ENCODE assay signal across 8 cellular contexts in the genomic region with DNA sequence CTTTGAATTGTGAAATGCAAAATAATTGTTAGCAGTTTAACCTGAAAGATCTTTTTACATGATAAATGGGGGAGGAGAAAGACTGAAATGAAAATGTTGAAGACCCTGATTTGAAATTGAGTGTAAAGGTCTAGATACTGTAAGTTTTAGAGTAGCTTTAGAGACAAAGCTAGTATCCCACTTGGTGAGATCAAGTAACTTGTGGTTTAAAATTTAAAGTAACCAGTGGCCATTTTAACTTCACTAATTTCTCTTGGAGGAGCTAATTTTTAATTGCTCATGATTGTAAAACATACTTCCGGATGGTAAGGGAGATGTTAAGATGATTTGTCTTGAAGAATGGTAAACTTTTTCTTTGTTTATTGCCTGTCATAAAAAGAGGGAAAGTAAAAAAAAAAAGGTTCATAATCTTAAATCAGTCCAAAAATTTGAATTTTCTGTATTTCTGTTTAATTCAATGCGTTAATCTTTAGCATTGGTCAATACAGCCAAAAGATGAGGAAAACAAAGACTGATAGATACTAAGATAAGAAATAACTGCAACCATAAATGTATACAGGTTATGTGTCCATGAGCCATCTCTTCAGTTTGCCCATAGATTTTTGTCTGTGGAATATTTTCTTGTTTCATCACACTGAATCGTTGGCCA. TPM values are rescaled to one million over a fixed set of nuclear protein-coding genes. Genes with fewer than 3 reads are reported as not detected.
DNase-seq lines count a peak whose midpoint lies in the region; ATAC-seq, FAIRE-seq and TF ChIP-seq lines count a peak whose summit lies in the region.

No MANE protein-coding gene starts in this region.

- H3K27me3 ChIP-seq in MM.1S (replicated peaks; ENCODE audit: insufficient read depth, low read length) = no peaks in the 10 kb centered on the region
- H3K27me3 ChIP-seq in bronchial epithelial cell (ENCODE audit: control insufficient read depth, insufficient read depth, low read length) = no peaks in the 10 kb centered on the region
- H3K27me3 ChIP-seq in mucosa of rectum (ENCODE audit: control insufficient read depth in 2 of 2, insufficient read depth in 2 of 2, low read length in 2 of 2) = no peaks in the 10 kb centered on the region

- no peak for TF ChIP-seq CTCF in MM.1S (IDR thresholded peaks at IDR 0.05; ENCODE audit: low read length)
- no peak for TF ChIP-seq CTCF in bronchial epithelial cell (IDR thresholded peaks at IDR 0.05; ENCODE audit: insufficient read depth, low read length, severe bottlenecking)

- peak overlapping the region; percentile 83; the same call in 1 of the 2 replicates for H3K27ac ChIP-seq in MM.1S (ENCODE audit: low read length)
- H3K27ac ChIP-seq in mucosa of rectum (ENCODE audit: low read depth in 2 of 2, low read length in 2 of 2) = peak overlapping the region; percentile 99

- no peak for FAIRE-seq in bronchial epithelial cell (lab: Jason Lieb, UNC)

- H3K79me2 ChIP-seq in MM.1S (ENCODE audit: low read length) = peaks cover 70% of the 10 kb centered on the region

- no peak overlapping the region for H2AFZ ChIP-seq in MM.1S (ENCODE audit: low read length)

- peaks cover 32% of the 10 kb centered on the region for H3K4me1 ChIP-seq in MM.1S (ENCODE audit: low read length)
- H3K4me1 ChIP-seq in mucosa of rectum (ENCODE audit: control insufficient read depth in 2 of 2, insufficient read depth in 2 of 2, low read length in 2 of 2) = peaks cover 37 to 50% of the 10 kb centered on the region in 2 donors

- peaks cover 4% of the 10 kb centered on the region; the same call in 1 of the 2 replicates for H3F3A ChIP-seq in MM.1S (ENCODE audit: insufficient read depth, low read length)

- peak overlapping the region; percentile 67 for H3K4me2 ChIP-seq in MM.1S (ENCODE audit: low read depth, low read length)

- ATAC-seq in HG03378 (IDR thresholded peaks at IDR 0.05; ENCODE audit: unreplicated experiment) = no peak
- ATAC-seq in HG02763 (IDR thresholded peaks at IDR 0.05; ENCODE audit: unreplicated experiment) = no peak
- no peak for ATAC-seq in HG03520 (IDR thresholded peaks at IDR 0.05; ENCODE audit: unreplicated experiment)

- in situ Hi-C loops in Caki2 (cut with HindIII; ENCODE audit: low pct_unique_long_range_greater_than_20kb, low sequenced_read_pairs) = no loop called here

- no peaks in the 10 kb centered on the region for H3K9me2 ChIP-seq in MM.1S (replicated peaks; ENCODE audit: insufficient read depth, low read length)

- peak; percentile 41 for DNase-seq in Caki2 (ENCODE audit: low read depth)
- no peak for DNase-seq in MM.1S
- peak; percentile 35 for DNase-seq in bronchial epithelial cell (ENCODE audit: low read depth)
- no peak for DNase-seq in T-helper 9 cell

- H3K9ac ChIP-seq in MM.1S (ENCODE audit: low read length) = peak overlapping the region; percentile 99
- peak overlapping the region; percentile 94 to 99 for H3K9ac ChIP-seq in mucosa of rectum (ENCODE audit: low read depth in 1 of 2, low read length in 2 of 2)

- H3K36me3 ChIP-seq in MM.1S (replicated peaks; ENCODE audit: insufficient read depth, low read length) = peaks cover 26% of the 10 kb centered on the region; the same call in 1 of the 2 replicates
- H3K36me3 ChIP-seq in bronchial epithelial cell (ENCODE audit: control insufficient read depth, insufficient read depth, low read length) = no peaks in the 10 kb centered on the region
- peaks cover 21 to 34% of the 10 kb centered on the region in 2 donors for H3K36me3 ChIP-seq in mucosa of rectum (ENCODE audit: control insufficient read depth in 2 of 2, insufficient read depth in 2 of 2, low read length in 2 of 2)

- peaks cover 3% of the 10 kb centered on the region; the same call in 1 of the 2 replicates for H4K20me1 ChIP-seq in MM.1S (ENCODE audit: insufficient read depth, low read length)

- H3K9me3 ChIP-seq in MM.1S (replicated peaks; ENCODE audit: insufficient read depth, low read length) (no peaks in the 10 kb centered on the region), mucosa of rectum (ENCODE audit: control insufficient read depth in 2 of 2, low read length in 2 of 2) (no peaks in the 10 kb centered on the region)

- peak overlapping the region; percentile 78 for H3K4me3 ChIP-seq in MM.1S (ENCODE audit: low read length)
- peak overlapping the region; percentile 76 for H3K4me3 ChIP-seq in bronchial epithelial cell (ENCODE audit: low read depth, low read length)
- peak overlapping the region; percentile 85 to 89 for H3K4me3 ChIP-seq in mucosa of rectum (ENCODE audit: low read length in 2 of 2)

RNA-seq across cellular contexts. Expression of a gene that starts 15.2 kb away (rescaled TPM):
- total RNA-seq in Caki2 (2014; rRNA removed; shearing (Covaris generic); ENCODE audit: low replicate concordance) = 26.6 and 83.0 TPM in 2 replicates
- total RNA-seq in bronchial epithelial cell = 65.6 and 104 TPM in 2 replicates

Comparison
In these comparisons a context has a peak if more than half of its experiments do, and no peak if none do; other contexts are left out.
1. DNase-seq: peak in Caki2 (single experiment) and bronchial epithelial cell (single experiment); none in MM.1S (single experiment) and T-helper 9 cell (single experiment).
2. Peak in every context shown above with its lines, with median percentiles within 50 percentile points of each other: H3K4me3 ChIP-seq.